23 cellular contexts compared by ENCODE assay signal in genomic region chr13:46121597-46122163, GRCh38. TPM values are rescaled to one million over a fixed set of nuclear protein-coding genes. Genes with fewer than 3 reads are reported as not detected.
A peak's percentile ranks its signal among the peaks of the same experiment; 100 is the strongest.
DNase-seq lines count a peak whose midpoint lies in the region; ATAC-seq and TF ChIP-seq lines count a peak whose summit lies in the region.
"Had no signal": no experiment of that assay in that cellular context is flagged by ENCODE, and none has a peak within 500 bp of the region (broad histone marks: within the 10 kb centered on the region; RNA-seq: fewer than 3 reads in every experiment).

No MANE protein-coding gene starts in this region.

- POLR2A ChIA-PET in naive thymus-derived CD8-positive, alpha-beta T cell (lab: Charles Lee), result no interaction called here

- DNase-seq in CD4-positive, CD25-positive, alpha-beta regulatory T cell, result no peak
- DNase-seq in HT-29 (ENCODE audit: low spot score), result peak; percentile 26
- peak; percentile 87 for DNase-seq in foreskin melanocyte
- no peak for DNase-seq in naive thymus-derived CD8-positive, alpha-beta T cell
- DNase-seq in DMS 273 treated with DMSO at 0.1 percent for 48 hours (lab: John Stamatoyannopoulos, UW), result no peak
- no peak for DNase-seq in left ventricle myocardium inferior
- DNase-seq in activated CD8-positive, alpha-beta memory T cell treated with anti-CD3 and anti-CD28 coated beads, Interleukin-2, amount 50 U/mL, for 4 hours, result no peak
- no peak for DNase-seq in activated gamma-delta T cell treated with Interleukin-2 at 50 U/mL for 16 hours
- DNase-seq: activated CD4-positive, alpha-beta T cell treated with anti-CD3 and anti-CD28 coated beads, Interleukin-2, amount 50 U/mL, for 48 hours; activated gamma-delta T cell; brain microvascular endothelial cell; left ventricle myocardium superior; NCI-H1105 treated with DMSO at 0.1 percent for 48 hours; NCI-H2081; NCI-H446; NK-92 treated with Interleukin-12 subunit alpha and Interleukin-12 subunit beta, amount 100 ng/mL, for 24 hours; uterus had no signal

- H3K9me3 ChIP-seq in CD4-positive, CD25-positive, alpha-beta regulatory T cell (ENCODE audit: control insufficient read depth in 2 of 2, low read length in 2 of 2), result no peaks in the 10 kb centered on the region
- no peaks in the 10 kb centered on the region for H3K9me3 ChIP-seq in left ventricle myocardium inferior (replicated peaks)
- H3K9me3 ChIP-seq: uterus had no signal

- intact Hi-C loops in left ventricle myocardium inferior (cut with micrococcal nuclease), result no loop called here

- peaks cover 11% of the 10 kb centered on the region for H3K36me3 ChIP-seq in CD4-positive, CD25-positive, alpha-beta regulatory T cell (ENCODE audit: control insufficient read depth, insufficient read depth, low read length)
- no peaks in the 10 kb centered on the region for H3K36me3 ChIP-seq in left ventricle myocardium inferior
- H3K36me3 ChIP-seq: brain microvascular endothelial cell, uterus had no signal

- H3K4me3 Mint-ChIP-seq in CD4-positive, CD25-positive, alpha-beta regulatory T cell, result no peak overlapping the region
- H3K4me3 Mint-ChIP-seq in naive thymus-derived CD8-positive, alpha-beta T cell, result peak overlapping the region in 1 of 10 donors; percentile 34
- H3K4me3 Mint-ChIP-seq: T-helper 2 cell treated with Interferon-gamma antibody and Interleukin-4, amounts not matched to agents 5 μg/mL and 100 μg/mL, for 36 hours had no signal

- peaks cover 8% of the 10 kb centered on the region for H3K27me3 ChIP-seq in CD4-positive, CD25-positive, alpha-beta regulatory T cell (ENCODE audit: control insufficient read depth, insufficient read depth, low read length)
- no peaks in the 10 kb centered on the region for H3K27me3 ChIP-seq in left ventricle myocardium inferior (ENCODE audit: low read depth)
- H3K27me3 ChIP-seq: brain microvascular endothelial cell, uterus had no signal

- peaks cover 21% of the 10 kb centered on the region for H3K4me1 ChIP-seq in CD4-positive, CD25-positive, alpha-beta regulatory T cell (ENCODE audit: control insufficient read depth, insufficient read depth, low read length, poor library complexity, severe bottlenecking)
- H3K4me1 ChIP-seq in left ventricle myocardium inferior, result peaks cover 14% of the 10 kb centered on the region
- H3K4me1 ChIP-seq: uterus had no signal

- H3K27ac Mint-ChIP-seq in CD4-positive, CD25-positive, alpha-beta regulatory T cell, result peak overlapping the region; percentile 42 to 79 (median 68)
- H3K27ac Mint-ChIP-seq in naive thymus-derived CD8-positive, alpha-beta T cell, result peak overlapping the region in 9 of 10 donors; percentile 12 to 92 (median 42)
- H3K27ac Mint-ChIP-seq: progenitor cell of endocrine pancreas; T-helper 2 cell treated with Interferon-gamma antibody and Interleukin-4, amounts not matched to agents 5 μg/mL and 100 μg/mL, for 36 hours had no signal

- no peak for ATAC-seq in CD4-positive, CD25-positive, alpha-beta regulatory T cell (ENCODE audit: low read depth in 2 of 2)
- no peak for ATAC-seq in naive thymus-derived CD8-positive, alpha-beta T cell

- no peak overlapping the region for H3K4me3 ChIP-seq in CD4-positive, CD25-positive, alpha-beta regulatory T cell (ENCODE audit: low read depth, low read length)
- H3K4me3 ChIP-seq in left ventricle myocardium inferior, result no peak overlapping the region
- H3K4me3 ChIP-seq: uterus had no signal

- H3K27ac ChIP-seq in CD4-positive, CD25-positive, alpha-beta regulatory T cell (ENCODE audit: insufficient read depth, low read length, poor library complexity, severe bottlenecking), result no peak overlapping the region
- no peak overlapping the region for H3K27ac ChIP-seq in left ventricle myocardium inferior (replicated peaks)
- H3K27ac ChIP-seq: brain microvascular endothelial cell, HL-60, uterus had no signal

- H3K4me1 Mint-ChIP-seq in CD4-positive, CD25-positive, alpha-beta regulatory T cell, result peaks cover 21 to 39% (median 26%) of the 10 kb centered on the region in 4 donors
- H3K4me1 Mint-ChIP-seq in naive thymus-derived CD8-positive, alpha-beta T cell, result peaks cover 26 to 63% (median 50%) of the 10 kb centered on the region in 4 donors

- H3K27me3 Mint-ChIP-seq in CD4-positive, CD25-positive, alpha-beta regulatory T cell, result peaks cover 25% of the 10 kb centered on the region
- H3K27me3 Mint-ChIP-seq in naive thymus-derived CD8-positive, alpha-beta T cell, result no peaks in the 10 kb centered on the region
- H3K27me3 Mint-ChIP-seq: progenitor cell of endocrine pancreas had no signal

- TF ChIP-seq CTCF in left ventricle myocardium inferior (IDR thresholded peaks at IDR 0.05; ENCODE audit: borderline replicate concordance), result no peak

- no peaks in the 10 kb centered on the region for H3K9me3 Mint-ChIP-seq in CD4-positive, CD25-positive, alpha-beta regulatory T cell
- H3K9me3 Mint-ChIP-seq in naive thymus-derived CD8-positive, alpha-beta T cell, result no peaks in the 10 kb centered on the region
- H3K9me3 Mint-ChIP-seq: T-helper 2 cell treated with Interferon-gamma antibody and Interleukin-4, amounts not matched to agents 5 μg/mL and 100 μg/mL, for 36 hours had no signal

- peaks cover 5% of the 10 kb centered on the region for H3K36me3 Mint-ChIP-seq in CD4-positive, CD25-positive, alpha-beta regulatory T cell
- H3K36me3 Mint-ChIP-seq in naive thymus-derived CD8-positive, alpha-beta T cell, result peaks cover 0 to 10% (median under 1%) of the 10 kb centered on the region in 3 donors

RNA-seq across cellular contexts. Expression of gene CPB2, which starts 16.8 kb away (rescaled TPM):
- not detected for total RNA-seq in CD4-positive, CD25-positive, alpha-beta regulatory T cell
- under 1 TPM in 1 of 4 donors, not detected in 3; 0.17 TPM for polyA plus RNA-seq in CD4-positive, CD25-positive, alpha-beta regulatory T cell
- not detected in 2 replicates for total RNA-seq in HT-29 (2014; rRNA removed; shearing (Covaris generic))
- total RNA-seq in naive thymus-derived CD8-positive, alpha-beta T cell, result not detected
- under 1 TPM in 1 of 3 donors, not detected in 2; 0.12 TPM for polyA plus RNA-seq in naive thymus-derived CD8-positive, alpha-beta T cell
- not detected for total RNA-seq in left ventricle myocardium inferior
- total RNA-seq: endothelial cell of umbilical vein, H4, left ventricle myocardium superior, mononuclear cell, progenitor cell of endocrine pancreas had no signal
- polyA plus RNA-seq: endothelial cell of umbilical vein had no signal

Comparison
In these comparisons a context has a peak if more than half of its experiments do, and no peak if none do; other contexts are left out.
1. DNase-seq: peak in HT-29 (single experiment) and foreskin melanocyte (single experiment); none in CD4-positive, CD25-positive, alpha-beta regulatory T cell (0 of 3), naive thymus-derived CD8-positive, alpha-beta T cell (0 of 10), DMS 273 treated with DMSO at 0.1 percent for 48 hours (single experiment), left ventricle myocardium inferior (single experiment), activated CD8-positive, alpha-beta memory T cell treated with anti-CD3 and anti-CD28 coated beads, Interleukin-2, amount 50 U/mL, for 4 hours (single experiment) and activated gamma-delta T cell treated with Interleukin-2 at 50 U/mL for 16 hours (single experiment).